8 cellular contexts compared by ENCODE assay signal in the genomic region with DNA sequence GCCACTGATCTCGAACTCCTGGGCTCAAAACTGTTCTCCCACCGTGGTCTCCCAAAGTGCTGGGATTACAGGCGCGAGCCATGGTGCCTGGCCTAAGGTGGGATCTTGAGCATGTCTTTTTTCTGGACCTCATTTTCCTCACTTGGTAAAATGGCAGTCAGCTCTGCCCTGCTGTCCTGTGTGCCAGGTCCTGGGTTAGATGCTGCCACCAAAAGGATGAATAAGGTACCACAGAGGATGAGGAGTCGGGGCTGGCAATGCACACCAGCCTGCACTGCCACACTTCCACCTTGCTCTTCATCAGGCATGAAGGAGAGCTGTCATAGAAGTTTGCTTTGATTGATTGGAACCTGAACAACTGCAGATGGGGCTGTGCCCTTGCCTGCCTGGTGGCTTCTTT. TPM values are rescaled to one million over a fixed set of nuclear protein-coding genes. Genes with fewer than 3 reads are reported as not detected.
A peak's percentile ranks its signal among the peaks of the same experiment; 100 is the strongest.
DNase-seq lines count a peak whose midpoint lies in the region; ATAC-seq and TF ChIP-seq lines count a peak whose summit lies in the region.

No MANE protein-coding gene starts in this region.

- TF ChIP-seq EP300 in sigmoid colon (IDR thresholded peaks at IDR 0.05) = no peak

- H3K4me3 ChIP-seq in sigmoid colon = no peak overlapping the region

- H3K27ac ChIP-seq in sigmoid colon = no peak overlapping the region

- H3K4me1 ChIP-seq in sigmoid colon = peaks cover 0 to 5% (median 2%) of the 10 kb centered on the region in 4 donors

- intact Hi-C loops in sigmoid colon (cut with DNase I) = no loop called here

- no peak for TF ChIP-seq POLR2A in sigmoid colon (IDR thresholded peaks at IDR 0.05)

- TF ChIP-seq CTCF in GM12873 (IDR thresholded peaks at IDR 0.05; ENCODE audit: insufficient read depth, low read depth, low read length, missing control alignments) (peak; percentile 56), sigmoid colon (IDR thresholded peaks at IDR 0.05) (no peak)

- DNase-seq in 8988T (peak; percentile 64), SK-MEL-5 (ENCODE audit: low read depth, low spot score) (peak; percentile 66), glomerular visceral epithelial cell (ENCODE audit: extremely low spot score) (peak; percentile 17), sigmoid colon (no peak), NCI-H748 treated with DMSO at 0.1 percent for 48 hours (lab: John Stamatoyannopoulos, UW) (no peak)

- 87 to 95% methylated on average over 5 of the region's 5 CpGs for WGBS in sigmoid colon, 2 donors

- no peaks in the 10 kb centered on the region for H3K27me3 ChIP-seq in sigmoid colon

- in situ Hi-C loops in SK-MEL-5 (cut with HindIII; ENCODE audit: low pct_unique_long_range_greater_than_20kb, low sequenced_read_pairs) = no loop called here

- no peaks in the 10 kb centered on the region for H3K9me3 ChIP-seq in sigmoid colon

- ATAC-seq in GM21390 (IDR thresholded peaks at IDR 0.05; ENCODE audit: unreplicated experiment) (no peak), GM19324 (IDR thresholded peaks at IDR 0.05; ENCODE audit: low FRiP score, unreplicated experiment) (no peak)

- peaks cover 4 to 68% (median 25%) of the 10 kb centered on the region in 4 donors for H3K36me3 ChIP-seq in sigmoid colon

RNA-seq across cellular contexts. Expression of gene ACO2, which starts 32.3 kb away (rescaled TPM):
- total RNA-seq in SK-MEL-5 (2014; rRNA removed; shearing (Covaris generic)) = 128 and 133 TPM in 2 replicates
- polyA plus RNA-seq in SK-MEL-5 (2015; cell fraction: cytosol; rRNA removed) = 180 and 200 TPM in 2 replicates
- polyA plus RNA-seq in SK-MEL-5 (2015; cell fraction: nucleus; rRNA removed) = 75.7 and 81.4 TPM in 2 replicates
- 10 to 100 TPM; 67.3 to 90.3 (median 83.0) TPM for total RNA-seq in sigmoid colon
- 100 to 1,000 TPM; 106 to 157 (median 127) TPM for polyA plus RNA-seq in sigmoid colon

RNA-seq across cellular contexts. Expression of gene PHF5A, which starts 32.7 kb away (rescaled TPM):
- 116 and 124 TPM in 2 replicates for total RNA-seq in SK-MEL-5 (2014; rRNA removed; shearing (Covaris generic))
- polyA plus RNA-seq in SK-MEL-5 (2015; cell fraction: cytosol; rRNA removed) = 79.5 and 112 TPM in 2 replicates
- 17.8 and 20.1 TPM in 2 replicates for polyA plus RNA-seq in SK-MEL-5 (2015; cell fraction: nucleus; rRNA removed)
- 10 to 100 TPM; 31.9 to 54.2 (median 44.4) TPM for total RNA-seq in sigmoid colon
- 10 to 100 TPM; 49.2 to 59.6 (median 59.6) TPM for polyA plus RNA-seq in sigmoid colon

RNA-seq across cellular contexts. Expression of gene POLR3H, which starts 43.1 kb away (rescaled TPM):
- 20.0 and 23.9 TPM in 2 replicates for total RNA-seq in SK-MEL-5 (2014; rRNA removed; shearing (Covaris generic))
- polyA plus RNA-seq in SK-MEL-5 (2015; cell fraction: cytosol; rRNA removed) = 40.6 and 47.5 TPM in 2 replicates
- 34.4 and 37.8 TPM in 2 replicates for polyA plus RNA-seq in SK-MEL-5 (2015; cell fraction: nucleus; rRNA removed)
- total RNA-seq in sigmoid colon = 10 to 100 TPM; 10.3 to 14.4 (median 12.2) TPM
- 10 to 100 TPM in 1 of 3 donors, 1 to 10 TPM in 2; 4.6 to 19.7 (median 7.2) TPM for polyA plus RNA-seq in sigmoid colon

RNA-seq across cellular contexts. Expression of gene TOB2, which starts 54.6 kb away (rescaled TPM):
- 19.9 and 23.4 TPM in 2 replicates for total RNA-seq in SK-MEL-5 (2014; rRNA removed; shearing (Covaris generic))
- 27.3 and 31.6 TPM in 2 replicates for polyA plus RNA-seq in SK-MEL-5 (2015; cell fraction: cytosol; rRNA removed)
- 20.5 and 31.5 TPM in 2 replicates for polyA plus RNA-seq in SK-MEL-5 (2015; cell fraction: nucleus; rRNA removed)
- total RNA-seq in sigmoid colon = 10 to 100 TPM; 23.2 to 38.2 (median 31.8) TPM
- 10 to 100 TPM; 13.2 to 31.9 (median 15.0) TPM for polyA plus RNA-seq in sigmoid colon

RNA-seq across cellular contexts. Expression of gene CSDC2, which starts 59.6 kb away (rescaled TPM):
- not detected in 2 replicates for total RNA-seq in SK-MEL-5 (2014; rRNA removed; shearing (Covaris generic))
- polyA plus RNA-seq in SK-MEL-5 (2015; cell fraction: cytosol; rRNA removed) = not detected in 2 replicates
- polyA plus RNA-seq in SK-MEL-5 (2015; cell fraction: nucleus; rRNA removed) = not detected in 2 replicates
- 10 to 100 TPM in 2 of 4 donors, 1 to 10 TPM in 2; 6.4 to 19.9 (median 10.6) TPM for total RNA-seq in sigmoid colon
- 1 to 10 TPM in 1 of 3 donors, under 1 TPM in 2; 0.46 to 1.2 (median 0.60) TPM for polyA plus RNA-seq in sigmoid colon

Comparison
In these comparisons a context has a peak if more than half of its experiments do, and no peak if none do; other contexts are left out.
1. DNase-seq: peak in 8988T (single experiment), SK-MEL-5 (single experiment) and glomerular visceral epithelial cell (single experiment); none in sigmoid colon (single experiment) and NCI-H748 treated with DMSO at 0.1 percent for 48 hours (single experiment).